In genomic region chr10:12771956-12772355, GRCh38 we compare ENCODE assay signal across 35 cellular contexts.
"Had no signal": no experiment of that assay in that cellular context is flagged by ENCODE, and none has a peak within 500 bp of the region (broad histone marks: within the 10 kb centered on the region; RNA-seq: fewer than 3 reads in every experiment).

No MANE protein-coding gene starts in this region.

- H3K4me3 ChIP-seq: adrenal gland, body of pancreas, breast epithelium had no signal

- H3K4me1 ChIP-seq: body of pancreas, breast epithelium had no signal

- H3K4me3 Mint-ChIP-seq: activated B cell treated with CpG ODN at 0.5 μM for 24 hours; activated CD4-positive, alpha-beta memory T cell treated with anti-CD3 and anti-CD28 coated beads for 36 hours; activated CD4-positive, alpha-beta T cell treated with anti-CD3 and anti-CD28 coated beads, Interleukin-2, amount 10 ng/mL, durations not matched to agents 24 days and 14 days; activated CD8-positive, alpha-beta T cell treated with anti-CD3 and anti-CD28 coated beads for 36 hours; activated naive CD4-positive, alpha-beta T cell treated with anti-CD3 and anti-CD28 coated beads for 36 hours; activated naive CD8-positive, alpha-beta T cell treated with anti-CD3 and anti-CD28 coated beads for 36 hours; activated T-cell treated with anti-CD3 and anti-CD28 coated beads, Interleukin-2, amount 50 U/mL, for 4 hours; activated T-cell treated with anti-CD3 and anti-CD28 coated beads, Interleukin-2, amount 50 U/mL, for 72 hours; activated T-helper 1 cell treated with anti-CD3 and anti-CD28 coated beads, Interleukin-12 subunit alpha, Interleukin-12 subunit beta, Interleukin-2, Interleukin-4 antibody, amounts not matched to agents 30 ng/mL and 10 ng/mL and 1 ng/mL, durations not matched to agents 14 hours and 24 hours and 36 hours; activated T-helper 17 cell treated with anti-CD3 and anti-CD28 coated beads, Interleukin-2, amount 50 U/mL, for 72 hours; T-helper 1 cell treated with Interleukin-12 subunit alpha and Interleukin-12 subunit beta and Interleukin-4 antibody, amounts not matched to agents 30 μg/mL and 1 μg/mL, for 36 hours; T-helper 2 cell treated with Interferon-gamma antibody and Interleukin-4, amounts not matched to agents 5 μg/mL and 100 μg/mL, for 36 hours had no signal

- H3K27me3 ChIP-seq: adrenal gland, body of pancreas, brain microvascular endothelial cell, breast epithelium had no signal

- H3K27ac Mint-ChIP-seq: activated B cell treated with CpG ODN at 0.5 μM for 24 hours; activated CD4-positive, alpha-beta memory T cell treated with anti-CD3 and anti-CD28 coated beads for 36 hours; activated CD4-positive, alpha-beta T cell treated with anti-CD3 and anti-CD28 coated beads, Interleukin-2, amount 10 ng/mL, durations not matched to agents 24 days and 14 days; activated CD8-positive, alpha-beta T cell treated with anti-CD3 and anti-CD28 coated beads for 36 hours; activated naive CD4-positive, alpha-beta T cell treated with anti-CD3 and anti-CD28 coated beads for 36 hours; activated naive CD4-positive, alpha-beta T cell treated with anti-CD3 and anti-CD28 coated beads, Interleukin-2, amount 50 U/mL, for 72 hours; activated naive CD8-positive, alpha-beta T cell treated with anti-CD3 and anti-CD28 coated beads for 36 hours; activated T-cell treated with anti-CD3 and anti-CD28 coated beads, Interleukin-2, amount 50 U/mL, for 72 hours; activated T-helper 1 cell treated with anti-CD3 and anti-CD28 coated beads, Interleukin-12 subunit alpha, Interleukin-12 subunit beta, Interleukin-2, Interleukin-4 antibody, amounts not matched to agents 30 ng/mL and 10 ng/mL and 1 ng/mL, durations not matched to agents 14 hours and 24 hours and 36 hours; activated T-helper 17 cell treated with anti-CD3 and anti-CD28 coated beads, Interleukin-2, amount 50 U/mL, for 72 hours; T-helper 1 cell treated with Interleukin-12 subunit alpha and Interleukin-12 subunit beta and Interleukin-4 antibody, amounts not matched to agents 30 μg/mL and 1 μg/mL, for 36 hours; T-helper 2 cell treated with Interferon-gamma antibody and Interleukin-4, amounts not matched to agents 5 μg/mL and 100 μg/mL, for 36 hours had no signal

- H3K27ac ChIP-seq: adrenal gland, body of pancreas, brain microvascular endothelial cell, breast epithelium, VCaP had no signal

- H3K9me3 Mint-ChIP-seq: activated B cell treated with CpG ODN at 0.5 μM for 24 hours; activated CD4-positive, alpha-beta memory T cell treated with anti-CD3 and anti-CD28 coated beads for 36 hours; activated CD8-positive, alpha-beta T cell treated with anti-CD3 and anti-CD28 coated beads for 36 hours; activated naive CD4-positive, alpha-beta T cell treated with anti-CD3 and anti-CD28 coated beads for 36 hours; activated naive CD4-positive, alpha-beta T cell treated with anti-CD3 and anti-CD28 coated beads, Interleukin-2, amount 50 U/mL, for 72 hours; activated naive CD8-positive, alpha-beta T cell treated with anti-CD3 and anti-CD28 coated beads for 36 hours; activated T-cell treated with anti-CD3 and anti-CD28 coated beads, Interleukin-2, amount 50 U/mL, for 4 hours; activated T-cell treated with anti-CD3 and anti-CD28 coated beads, Interleukin-2, amount 50 U/mL, for 72 hours; activated T-helper 1 cell treated with anti-CD3 and anti-CD28 coated beads, Interleukin-12 subunit alpha, Interleukin-12 subunit beta, Interleukin-2, Interleukin-4 antibody, amounts not matched to agents 30 ng/mL and 10 ng/mL and 1 ng/mL, durations not matched to agents 14 hours and 24 hours and 36 hours; activated T-helper 17 cell treated with anti-CD3 and anti-CD28 coated beads, Interleukin-2, amount 50 U/mL, for 72 hours; T-helper 1 cell treated with Interleukin-12 subunit alpha and Interleukin-12 subunit beta and Interleukin-4 antibody, amounts not matched to agents 30 μg/mL and 1 μg/mL, for 36 hours had no signal

- H3K4me1 Mint-ChIP-seq: activated CD4-positive, alpha-beta T cell treated with anti-CD3 and anti-CD28 coated beads, Interleukin-2, amount 10 ng/mL, durations not matched to agents 24 days and 14 days had no signal

- ATAC-seq: activated CD8-positive, alpha-beta T cell treated with anti-CD3 and anti-CD28 coated beads for 36 hours; activated naive CD4-positive, alpha-beta T cell treated with anti-CD3 and anti-CD28 coated beads, Interleukin-2, amount 50 U/mL, for 72 hours; activated T-cell treated with anti-CD3 and anti-CD28 coated beads, Interleukin-2, amount 50 U/mL, for 4 hours; activated T-cell treated with anti-CD3 and anti-CD28 coated beads, Interleukin-2, amount 50 U/mL, for 72 hours; activated T-helper 17 cell treated with anti-CD3 and anti-CD28 coated beads, Interleukin-2, amount 50 U/mL, for 72 hours; body of pancreas had no signal

- H3K36me3 ChIP-seq: adrenal gland, brain microvascular endothelial cell, breast epithelium had no signal

- H3K27me3 Mint-ChIP-seq: activated B cell treated with CpG ODN at 0.5 μM for 24 hours; activated CD4-positive, alpha-beta memory T cell treated with anti-CD3 and anti-CD28 coated beads for 36 hours; activated CD4-positive, alpha-beta T cell treated with anti-CD3 and anti-CD28 coated beads, Interleukin-2, amount 10 ng/mL, durations not matched to agents 24 days and 14 days; activated CD8-positive, alpha-beta T cell treated with anti-CD3 and anti-CD28 coated beads for 36 hours; activated naive CD8-positive, alpha-beta T cell treated with anti-CD3 and anti-CD28 coated beads for 36 hours; activated T-helper 17 cell treated with anti-CD3 and anti-CD28 coated beads, Interleukin-2, amount 50 U/mL, for 72 hours had no signal

- DNase-seq: activated B cell treated with CpG ODN at 0.5 μM for 24 hours; activated CD4-positive, alpha-beta memory T cell treated with anti-CD3 and anti-CD28 coated beads for 36 hours; activated CD4-positive, alpha-beta T cell treated with anti-CD3 and anti-CD28 coated beads for 4 hours; activated CD4-positive, alpha-beta T cell treated with anti-CD3 and anti-CD28 coated beads, Interleukin-2, amount 10 ng/mL, durations not matched to agents 24 days and 14 days; activated CD4-positive, alpha-beta T cell treated with anti-CD3 and anti-CD28 coated beads, Interleukin-2, amount 50 U/mL, for 1 hour; activated CD4-positive, alpha-beta T cell treated with anti-CD3 and anti-CD28 coated beads, Interleukin-2, amount 50 U/mL, for 4 hours; activated CD4-positive, CD25-positive, alpha-beta regulatory T cell treated with anti-CD3 and anti-CD28 coated beads, Interleukin-2, amount 50 U/mL, for 72 hours; activated CD8-positive, alpha-beta memory T cell treated with anti-CD3 and anti-CD28 coated beads, Interleukin-2, amount 50 U/mL, for 4 hours; activated CD8-positive, alpha-beta T cell treated with anti-CD3 and anti-CD28 coated beads for 36 hours; activated effector memory CD4-positive, alpha-beta T cell treated with anti-CD3 and anti-CD28 coated beads, Interleukin-2, amount 50 U/mL, for 16 hours; activated gamma-delta T cell treated with Interleukin-2 at 50 U/mL for 16 hours; activated naive CD4-positive, alpha-beta T cell; activated naive CD4-positive, alpha-beta T cell treated with anti-CD3 and anti-CD28 coated beads for 36 hours; activated naive CD4-positive, alpha-beta T cell treated with anti-CD3 and anti-CD28 coated beads, Interleukin-2, amount 50 U/mL, for 16 hours; activated naive CD8-positive, alpha-beta T cell treated with anti-CD3 and anti-CD28 coated beads for 36 hours; activated T-cell treated with anti-CD3 and anti-CD28 coated beads for 4 hours; activated T-cell treated with anti-CD3 and anti-CD28 coated beads, Interleukin-2, amount 50 U/mL, for 1 hour; activated T-cell treated with anti-CD3 and anti-CD28 coated beads, Interleukin-2, amount 50 U/mL, for 4 hours; activated T-cell treated with anti-CD3 and anti-CD28 coated beads, Interleukin-2, amount 50 U/mL, for 72 hours; adrenal gland; amniotic stem cell; aorta; body of pancreas; brain microvascular endothelial cell; central memory CD4-positive, alpha-beta T cell; T-helper 1 cell; T-helper 2 cell; T-helper 9 cell had no signal

- H3K9me3 ChIP-seq: adrenal gland, body of pancreas, breast epithelium had no signal
